In genomic region chr14:62691613-62692489, GRCh38 we compare ENCODE assay signal across 9 cellular contexts.
A peak's percentile ranks its signal among the peaks of the same experiment; 100 is the strongest.
DNase-seq lines count a peak whose midpoint lies in the region; ATAC-seq and TF ChIP-seq lines count a peak whose summit lies in the region.
"Had no signal": no experiment of that assay in that cellular context is flagged by ENCODE, and none has a peak within 500 bp of the region (broad histone marks: within the 10 kb centered on the region; RNA-seq: fewer than 3 reads in every experiment).

No MANE protein-coding gene starts in this region.

- DNase-seq in DMS 273 (lab: John Stamatoyannopoulos, UW; ENCODE audit: unreplicated experiment) (peak; percentile 0), DMS 273 treated with DMSO at 0.1 percent for 48 hours (lab: John Stamatoyannopoulos, UW) (no peak), PC-3 (peak; percentile 95), upper lobe of left lung (peak in 1 of 2 donors; percentile 63)
- DNase-seq in activated CD4-positive, alpha-beta T cell treated with anti-CD3 and anti-CD28 coated beads for 48 hours: no peak
- DNase-seq: naive B cell had no signal

- peak overlapping the region; percentile 75 for H3K4me2 ChIP-seq in PC-3 (ENCODE audit: low read length)

- H3K9ac ChIP-seq in PC-3 (ENCODE audit: low read length): peak overlapping the region; percentile 45

- TF ChIP-seq EP300 in gastroesophageal sphincter (IDR thresholded peaks at IDR 0.05) (no peak), upper lobe of left lung (IDR thresholded peaks at IDR 0.05) (peak in 2 of 4 donors; percentile 44 to 81)

- no peaks in the 10 kb centered on the region for H3K36me3 Mint-ChIP-seq in stimulated activated memory B cell treated with anti-CD40 and anti-IgM and Interleukin-4, amounts not matched to agents 10 μg/mL and 1 μg/mL and 100 μg/mL, for 72 hours
- H3K36me3 Mint-ChIP-seq: naive B cell had no signal

- H3K4me3 ChIP-seq in PC-3 (ENCODE audit: low read length): peak overlapping the region; percentile 47
- H3K4me3 ChIP-seq in gastroesophageal sphincter: no peak overlapping the region
- no peak overlapping the region for H3K4me3 ChIP-seq in upper lobe of left lung

- no peaks in the 10 kb centered on the region for H3K27me3 Mint-ChIP-seq in stimulated activated memory B cell treated with anti-CD40 and anti-IgM and Interleukin-4, amounts not matched to agents 10 μg/mL and 1 μg/mL and 100 μg/mL, for 72 hours
- H3K27me3 Mint-ChIP-seq: naive B cell had no signal

- CTCF ChIA-PET in PC-3 (lab: Charles Lee): interaction anchor here (0.6 kb wide), 2 partner anchors 12 to 1312 kb away, joined by 3 to 4 read pairs; no protein-coding TSS in a partner anchor

- 34 to 55% methylated on average over 4 of the region's 4 CpGs for WGBS in gastroesophageal sphincter (ENCODE audit: low coverage in 1 of 2), 2 donors
- 61 to 66% methylated on average over 4 of the region's 4 CpGs for WGBS in upper lobe of left lung, 2 donors

- intact Hi-C loops in PC-3 (cut with micrococcal nuclease): loop anchor here (1.0 to 5.0 kb wide), 2 partner anchors 14 to 515 kb away; no protein-coding TSS in a partner anchor

- no peak overlapping the region for H3K27ac Mint-ChIP-seq in stimulated activated memory B cell treated with anti-CD40 and anti-IgM and Interleukin-4, amounts not matched to agents 10 μg/mL and 1 μg/mL and 100 μg/mL, for 72 hours
- H3K27ac Mint-ChIP-seq: naive B cell had no signal

- H4K20me1 ChIP-seq in PC-3 (ENCODE audit: low read length): no peaks in the 10 kb centered on the region

- H3K79me2 ChIP-seq in PC-3 (ENCODE audit: low read length): no peaks in the 10 kb centered on the region

- H3K4me1 ChIP-seq in PC-3 (ENCODE audit: insufficient read depth, low read length) (peaks cover 35% of the 10 kb centered on the region), gastroesophageal sphincter (peaks cover 0 to 16% (median 0%) of the 10 kb centered on the region in 3 donors), upper lobe of left lung (peaks cover 0 to 7% (median 2%) of the 10 kb centered on the region in 4 donors)

- H3K9me2 ChIP-seq in PC-3 (replicated peaks; ENCODE audit: low read length): no peaks in the 10 kb centered on the region

- no peaks in the 10 kb centered on the region for H3F3A ChIP-seq in PC-3 (ENCODE audit: low read length, unreplicated experiment)

- no peaks in the 10 kb centered on the region for H3K36me3 ChIP-seq in PC-3 (ENCODE audit: low read depth, low read length)
- H3K36me3 ChIP-seq in gastroesophageal sphincter: no peaks in the 10 kb centered on the region
- H3K36me3 ChIP-seq in upper lobe of left lung: no peaks in the 10 kb centered on the region

- no peak for TF ChIP-seq POLR2A in gastroesophageal sphincter (IDR thresholded peaks at IDR 0.05)
- no peak for TF ChIP-seq POLR2A in upper lobe of left lung (IDR thresholded peaks at IDR 0.05)

- no peaks in the 10 kb centered on the region for H3K27me3 ChIP-seq in PC-3 (ENCODE audit: low read length)
- H3K27me3 ChIP-seq in gastroesophageal sphincter: no peaks in the 10 kb centered on the region
- H3K27me3 ChIP-seq in upper lobe of left lung: no peaks in the 10 kb centered on the region

- H3K4me3 Mint-ChIP-seq in stimulated activated memory B cell treated with anti-CD40 and anti-IgM and Interleukin-4, amounts not matched to agents 10 μg/mL and 1 μg/mL and 100 μg/mL, for 72 hours: no peak overlapping the region
- H3K4me3 Mint-ChIP-seq: naive B cell had no signal

- POLR2A ChIA-PET in PC-3 (lab: Charles Lee; ENCODE audit: unreplicated experiment): interaction anchor here (0.6 kb wide), 1 partner anchor 1612 kb away, joined by 4 read pairs; no protein-coding TSS in a partner anchor

- H3K4me1 Mint-ChIP-seq in stimulated activated memory B cell treated with anti-CD40 and anti-IgM and Interleukin-4, amounts not matched to agents 10 μg/mL and 1 μg/mL and 100 μg/mL, for 72 hours: no peaks in the 10 kb centered on the region
- H3K4me1 Mint-ChIP-seq: naive B cell had no signal

- H2AFZ ChIP-seq in PC-3 (ENCODE audit: low read length): peak overlapping the region; percentile 89

- H3K27ac ChIP-seq in PC-3 (ENCODE audit: low read length): peak overlapping the region; percentile 76
- H3K27ac ChIP-seq in gastroesophageal sphincter: peak overlapping the region; percentile 54 to 64 (median 58)
- peak overlapping the region; percentile 51 to 78 (median 67) for H3K27ac ChIP-seq in upper lobe of left lung

- peaks cover 8% of the 10 kb centered on the region for H3K9me3 Mint-ChIP-seq in stimulated activated memory B cell treated with anti-CD40 and anti-IgM and Interleukin-4, amounts not matched to agents 10 μg/mL and 1 μg/mL and 100 μg/mL, for 72 hours

- BruUV-seq in PC-3 (replicated peaks; lab: Mats Ljungman, UMichigan): no TSS peak

- TF ChIP-seq CTCF in PC-3 (conservative IDR thresholded peaks at IDR 0.05; ENCODE audit: low read depth, low read length) (no peak), gastroesophageal sphincter (IDR thresholded peaks at IDR 0.05) (no peak), upper lobe of left lung (IDR thresholded peaks at IDR 0.05) (no peak)

- H3K9me3 ChIP-seq in PC-3 (ENCODE audit: low read length): no peaks in the 10 kb centered on the region
- H3K9me3 ChIP-seq in gastroesophageal sphincter: no peaks in the 10 kb centered on the region
- H3K9me3 ChIP-seq in upper lobe of left lung: peaks cover 0 to 4% (median 0%) of the 10 kb centered on the region in 4 donors

- ATAC-seq in PC-3 (peak; percentile 97), gastroesophageal sphincter (peak; percentile 95), upper lobe of left lung (ENCODE audit: low FRiP score in 2 of 2) (peak; percentile 94 to 95), GM19455 (IDR thresholded peaks at IDR 0.05; ENCODE audit: unreplicated experiment) (no peak)
- no peak for ATAC-seq in stimulated activated memory B cell treated with anti-CD40 and anti-IgM and Interleukin-4, amounts not matched to agents 10 μg/mL and 1 μg/mL and 100 μg/mL, for 72 hours

Comparison
In these comparisons a context has a peak if more than half of its experiments do, and no peak if none do; other contexts are left out.
1. DNase-seq: peak in DMS 273 (single experiment) and PC-3 (single experiment); none in DMS 273 treated with DMSO at 0.1 percent for 48 hours (single experiment) and activated CD4-positive, alpha-beta T cell treated with anti-CD3 and anti-CD28 coated beads for 48 hours (single experiment).
2. ATAC-seq: peak in PC-3 (single experiment), gastroesophageal sphincter (single experiment) and upper lobe of left lung (2 of 2); none in stimulated activated memory B cell treated with anti-CD40 and anti-IgM and Interleukin-4, amounts not matched to agents 10 μg/mL and 1 μg/mL and 100 μg/mL, for 72 hours (single experiment) and GM19455 (single experiment).
3. Peak in every context shown above with its lines, with median percentiles within 50 percentile points of each other: H3K27ac ChIP-seq.